ENCODE assay signal across 16 cellular contexts in the genomic region with DNA sequence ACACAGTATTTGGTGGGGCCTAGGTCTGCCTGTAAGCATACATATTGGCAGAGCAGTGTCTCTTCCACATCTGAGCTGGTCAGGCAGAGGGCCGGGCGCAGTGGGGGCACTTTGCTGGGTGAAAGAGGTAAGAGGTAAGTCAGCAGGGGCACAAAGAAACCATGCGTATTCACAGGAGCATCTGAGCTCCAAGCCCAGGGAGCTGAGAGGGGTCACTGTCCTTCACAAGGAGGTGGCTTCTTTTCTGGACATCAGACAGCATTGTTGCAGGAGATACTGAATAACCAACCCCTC.
"Had no signal": no experiment of that assay in that cellular context is flagged by ENCODE, and none has a peak within 500 bp of the region (broad histone marks: within the 10 kb centered on the region; RNA-seq: fewer than 3 reads in every experiment).

No MANE protein-coding gene starts in this region.

- H3K9ac ChIP-seq: parathyroid adenoma had no signal

- H3K4me1 Mint-ChIP-seq: activated CD4-positive, alpha-beta T cell treated with anti-CD3 and anti-CD28 coated beads, Interleukin-2, amount 10 ng/mL, durations not matched to agents 7 days and 5 days; activated naive CD4-positive, alpha-beta T cell treated with anti-CD3 and anti-CD28 coated beads, Interleukin-2, amount 50 U/mL, for 24 hours had no signal

- DNase-seq: activated CD4-positive, alpha-beta T cell treated with anti-CD3 and anti-CD28 coated beads, Interleukin-2, amount 10 ng/mL, durations not matched to agents 7 days and 5 days; activated CD8-positive, alpha-beta memory T cell treated with anti-CD3 and anti-CD28 coated beads, Interleukin-2, amount 50 U/mL, for 48 hours; activated effector memory CD4-positive, alpha-beta T cell treated with anti-CD3 and anti-CD28 coated beads, Interleukin-2, amount 50 U/mL, for 16 hours; activated T-cell treated with anti-CD3 and anti-CD28 coated beads, Interleukin-2, amount 50 U/mL, for 48 hours; effector CD8-positive, alpha-beta T cell; hypothalamus; midbrain; stimulated activated naive CD8-positive, alpha-beta T cell treated with anti-CD3 and anti-CD28 coated beads, Interleukin-15, Interleukin-2, amounts not matched to agents 100 U/mL and 50 U/mL, for 24 hours; transverse colon had no signal

- H3K9me3 ChIP-seq: ascending aorta, suprapubic skin, transverse colon had no signal

- H3K27me3 Mint-ChIP-seq: activated CD4-positive, alpha-beta T cell treated with anti-CD3 and anti-CD28 coated beads, Interleukin-2, amount 10 ng/mL, durations not matched to agents 7 days and 5 days; dendritic cell treated with granulocyte-macrophage colony-stimulating factor and Interleukin-4, amounts not matched to agents 40 ng/mL and 50 ng/mL, for 4 days had no signal

- H3K9me3 Mint-ChIP-seq: activated CD4-positive, alpha-beta T cell treated with anti-CD3 and anti-CD28 coated beads, Interleukin-2, amount 10 ng/mL, durations not matched to agents 7 days and 5 days; activated naive CD4-positive, alpha-beta T cell treated with anti-CD3 and anti-CD28 coated beads, Interleukin-2, amount 50 U/mL, for 24 hours; dendritic cell treated with granulocyte-macrophage colony-stimulating factor and Interleukin-4, amounts not matched to agents 40 ng/mL and 50 ng/mL, for 4 days; T-helper 1 cell treated with Interleukin-12 subunit alpha and Interleukin-12 subunit beta and Interleukin-4 antibody, amounts not matched to agents 30 μg/mL and 1 μg/mL, for 36 hours had no signal

- H3K4me1 ChIP-seq: ascending aorta had no signal

- H3K36me3 Mint-ChIP-seq: activated naive CD4-positive, alpha-beta T cell treated with anti-CD3 and anti-CD28 coated beads, Interleukin-2, amount 50 U/mL, for 24 hours had no signal

- H3K27me3 ChIP-seq: ascending aorta, suprapubic skin, transverse colon had no signal

- H3K27ac ChIP-seq: ascending aorta, parathyroid adenoma, suprapubic skin, transverse colon had no signal

- H3K27ac Mint-ChIP-seq: activated CD4-positive, alpha-beta T cell treated with anti-CD3 and anti-CD28 coated beads, Interleukin-2, amount 10 ng/mL, durations not matched to agents 7 days and 5 days; activated naive CD4-positive, alpha-beta T cell treated with anti-CD3 and anti-CD28 coated beads, Interleukin-2, amount 50 U/mL, for 24 hours; dendritic cell treated with granulocyte-macrophage colony-stimulating factor and Interleukin-4, amounts not matched to agents 40 ng/mL and 50 ng/mL, for 4 days; T-helper 1 cell treated with Interleukin-12 subunit alpha and Interleukin-12 subunit beta and Interleukin-4 antibody, amounts not matched to agents 30 μg/mL and 1 μg/mL, for 36 hours had no signal

- H3K4me3 Mint-ChIP-seq: activated CD4-positive, alpha-beta T cell treated with anti-CD3 and anti-CD28 coated beads, Interleukin-2, amount 10 ng/mL, durations not matched to agents 7 days and 5 days; activated naive CD4-positive, alpha-beta T cell treated with anti-CD3 and anti-CD28 coated beads, Interleukin-2, amount 50 U/mL, for 24 hours; dendritic cell treated with granulocyte-macrophage colony-stimulating factor and Interleukin-4, amounts not matched to agents 40 ng/mL and 50 ng/mL, for 4 days; T-helper 1 cell treated with Interleukin-12 subunit alpha and Interleukin-12 subunit beta and Interleukin-4 antibody, amounts not matched to agents 30 μg/mL and 1 μg/mL, for 36 hours had no signal

- H2AFZ ChIP-seq: parathyroid adenoma had no signal

- ATAC-seq: activated CD4-positive, CD25-positive, alpha-beta regulatory T cell treated with anti-CD3 and anti-CD28 coated beads, Interleukin-2, amount 50 U/mL, for 24 hours; stimulated activated naive CD8-positive, alpha-beta T cell treated with anti-CD3 and anti-CD28 coated beads, Interleukin-15, Interleukin-2, amounts not matched to agents 100 U/mL and 50 U/mL, for 24 hours had no signal
